In the genomic region with DNA sequence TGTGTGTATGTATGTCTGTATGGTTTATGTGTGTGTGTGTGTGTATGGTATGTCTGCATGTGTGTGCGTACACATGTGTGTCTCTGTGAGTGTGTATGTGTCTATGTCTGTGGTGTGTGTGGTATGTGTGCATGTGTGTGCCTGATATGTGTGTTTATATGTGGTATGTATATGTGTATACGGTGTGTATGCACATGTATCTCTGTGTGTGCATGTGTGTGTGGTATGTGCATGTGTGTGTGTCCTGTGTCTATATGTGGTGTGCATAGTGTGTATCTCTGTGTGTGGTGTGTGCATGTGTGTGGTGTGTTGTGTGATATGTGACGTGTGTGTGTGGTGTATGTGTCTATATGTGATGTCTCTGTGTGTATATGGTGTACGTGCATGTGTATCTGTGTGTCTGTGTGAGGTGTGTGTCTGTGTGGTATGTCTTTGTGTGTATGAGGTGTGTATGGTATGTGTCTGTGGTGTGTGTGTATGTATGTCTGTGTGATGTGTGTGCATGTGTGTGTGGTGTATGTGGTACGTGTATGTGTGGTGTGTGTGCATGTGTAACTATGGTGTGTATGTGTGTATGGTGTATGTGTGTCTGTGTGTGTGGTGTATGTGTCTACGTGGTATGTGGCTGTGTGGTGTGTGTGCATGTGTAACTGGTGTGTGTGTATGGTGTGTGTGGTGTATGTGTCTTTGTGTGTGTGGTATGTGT, we compare ENCODE assay signal across 28 cellular contexts.
"Had no signal": no experiment of that assay in that cellular context is flagged by ENCODE, and none has a peak within 500 bp of the region (broad histone marks: within the 10 kb centered on the region; RNA-seq: fewer than 3 reads in every experiment).

No MANE protein-coding gene starts in this region.

- H3K9ac ChIP-seq: parathyroid adenoma had no signal

- H3K9me3 ChIP-seq: adrenal gland, gastrocnemius medialis, psoas muscle, spleen, suprapubic skin, tibial artery had no signal

- ATAC-seq: effector memory CD8-positive, alpha-beta T cell; gastrocnemius medialis; naive thymus-derived CD4-positive, alpha-beta T cell; psoas muscle had no signal

- H3K4me3 Mint-ChIP-seq: activated naive CD4-positive, alpha-beta T cell treated with anti-CD3 and anti-CD28 coated beads for 36 hours; activated naive CD8-positive, alpha-beta T cell treated with anti-CD3 and anti-CD28 coated beads for 36 hours; activated T-helper 1 cell treated with anti-CD3 and anti-CD28 coated beads, Interleukin-12 subunit alpha, Interleukin-12 subunit beta, Interleukin-2, Interleukin-4 antibody, amounts not matched to agents 30 ng/mL and 10 ng/mL and 1 ng/mL, durations not matched to agents 14 hours and 24 hours and 36 hours; brain; effector memory CD8-positive, alpha-beta T cell; naive thymus-derived CD4-positive, alpha-beta T cell; T-helper 2 cell treated with Interferon-gamma antibody and Interleukin-4, amounts not matched to agents 5 μg/mL and 100 μg/mL, for 36 hours had no signal

- H3K27ac Mint-ChIP-seq: activated naive CD4-positive, alpha-beta T cell treated with anti-CD3 and anti-CD28 coated beads for 36 hours; activated naive CD8-positive, alpha-beta T cell treated with anti-CD3 and anti-CD28 coated beads for 36 hours; activated T-helper 1 cell treated with anti-CD3 and anti-CD28 coated beads, Interleukin-12 subunit alpha, Interleukin-12 subunit beta, Interleukin-2, Interleukin-4 antibody, amounts not matched to agents 30 ng/mL and 10 ng/mL and 1 ng/mL, durations not matched to agents 14 hours and 24 hours and 36 hours; brain; effector memory CD8-positive, alpha-beta T cell; naive thymus-derived CD4-positive, alpha-beta T cell; T-helper 2 cell treated with Interferon-gamma antibody and Interleukin-4, amounts not matched to agents 5 μg/mL and 100 μg/mL, for 36 hours had no signal

- H2AFZ ChIP-seq: parathyroid adenoma had no signal

- H3K36me3 ChIP-seq: adrenal gland, gastrocnemius medialis, tibial artery had no signal

- H3K4me3 ChIP-seq: adrenal gland, gastrocnemius medialis, psoas muscle, spleen, suprapubic skin, tibial artery had no signal

- H3K27me3 ChIP-seq: adrenal gland, gastrocnemius medialis, spleen, suprapubic skin, tibial artery had no signal

- H3K27me3 Mint-ChIP-seq: activated naive CD8-positive, alpha-beta T cell treated with anti-CD3 and anti-CD28 coated beads for 36 hours; brain; effector memory CD8-positive, alpha-beta T cell; naive thymus-derived CD4-positive, alpha-beta T cell had no signal

- H3K4me1 ChIP-seq: parathyroid adenoma had no signal

- FAIRE-seq: islet of Langerhans had no signal

- DNase-seq: activated CD4-positive, alpha-beta T cell treated with anti-CD3 and anti-CD28 coated beads for 4 hours; activated CD4-positive, alpha-beta T cell treated with anti-CD3 and anti-CD28 coated beads, Interleukin-2, amount 50 U/mL, for 4 hours; activated CD8-positive, alpha-beta memory T cell treated with anti-CD3 and anti-CD28 coated beads for 24 hours; activated effector memory CD4-positive, alpha-beta T cell treated with anti-CD3 and anti-CD28 coated beads, Interleukin-2, amount 50 U/mL, for 16 hours; activated naive CD4-positive, alpha-beta T cell treated with anti-CD3 and anti-CD28 coated beads for 36 hours; activated naive CD8-positive, alpha-beta T cell treated with anti-CD3 and anti-CD28 coated beads for 36 hours; activated T-cell treated with anti-CD3 and anti-CD28 coated beads, Interleukin-2, amount 50 U/mL, for 1 hour; adrenal gland; aorta; cortex of kidney; effector memory CD8-positive, alpha-beta T cell; erythroblast; gastrocnemius medialis; glutamatergic neuron; mammary epithelial cell; midbrain; naive thymus-derived CD4-positive, alpha-beta T cell; psoas muscle; spleen; stimulated activated naive CD4-positive, alpha-beta T cell; T-helper 1 cell; tibial artery had no signal

- H3K27ac ChIP-seq: gastrocnemius medialis, psoas muscle, suprapubic skin, tibial artery had no signal

- H3K9me3 Mint-ChIP-seq: activated naive CD4-positive, alpha-beta T cell treated with anti-CD3 and anti-CD28 coated beads for 36 hours; activated naive CD8-positive, alpha-beta T cell treated with anti-CD3 and anti-CD28 coated beads for 36 hours; activated T-helper 1 cell treated with anti-CD3 and anti-CD28 coated beads, Interleukin-12 subunit alpha, Interleukin-12 subunit beta, Interleukin-2, Interleukin-4 antibody, amounts not matched to agents 30 ng/mL and 10 ng/mL and 1 ng/mL, durations not matched to agents 14 hours and 24 hours and 36 hours; effector memory CD8-positive, alpha-beta T cell; naive thymus-derived CD4-positive, alpha-beta T cell; T-helper 2 cell treated with Interferon-gamma antibody and Interleukin-4, amounts not matched to agents 5 μg/mL and 100 μg/mL, for 36 hours had no signal

- H3K36me3 Mint-ChIP-seq: activated naive CD8-positive, alpha-beta T cell treated with anti-CD3 and anti-CD28 coated beads for 36 hours had no signal
